Comparison of ENCODE assay signal across 1 cellular context in the genomic region with DNA sequence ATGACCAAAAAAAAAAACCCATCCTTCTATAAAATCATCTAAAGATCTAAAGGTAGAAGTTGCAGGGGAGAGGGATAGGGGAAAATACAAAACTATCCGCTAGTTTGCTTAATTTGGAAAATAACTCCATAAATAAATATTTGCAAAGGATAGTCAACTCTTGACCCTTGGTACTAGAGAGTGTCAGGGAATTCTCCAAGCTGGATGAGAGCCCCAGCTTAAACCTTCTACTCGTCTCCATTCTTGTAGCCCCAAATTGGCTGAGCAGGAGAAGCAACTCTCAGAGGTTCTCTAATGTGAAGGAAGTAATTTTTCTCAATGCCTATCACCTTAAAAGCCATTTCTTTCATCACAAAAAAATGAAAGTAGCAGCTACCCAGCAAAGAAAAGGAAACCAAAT.
TF ChIP-seq lines count a peak whose summit lies in the region.

No MANE protein-coding gene starts in this region.

TF ChIP-seq in HepG2, 621 proteins besides CTCF, POLR2A, EP300 and RAD21:
- TF ChIP-seq, protein P1, sequence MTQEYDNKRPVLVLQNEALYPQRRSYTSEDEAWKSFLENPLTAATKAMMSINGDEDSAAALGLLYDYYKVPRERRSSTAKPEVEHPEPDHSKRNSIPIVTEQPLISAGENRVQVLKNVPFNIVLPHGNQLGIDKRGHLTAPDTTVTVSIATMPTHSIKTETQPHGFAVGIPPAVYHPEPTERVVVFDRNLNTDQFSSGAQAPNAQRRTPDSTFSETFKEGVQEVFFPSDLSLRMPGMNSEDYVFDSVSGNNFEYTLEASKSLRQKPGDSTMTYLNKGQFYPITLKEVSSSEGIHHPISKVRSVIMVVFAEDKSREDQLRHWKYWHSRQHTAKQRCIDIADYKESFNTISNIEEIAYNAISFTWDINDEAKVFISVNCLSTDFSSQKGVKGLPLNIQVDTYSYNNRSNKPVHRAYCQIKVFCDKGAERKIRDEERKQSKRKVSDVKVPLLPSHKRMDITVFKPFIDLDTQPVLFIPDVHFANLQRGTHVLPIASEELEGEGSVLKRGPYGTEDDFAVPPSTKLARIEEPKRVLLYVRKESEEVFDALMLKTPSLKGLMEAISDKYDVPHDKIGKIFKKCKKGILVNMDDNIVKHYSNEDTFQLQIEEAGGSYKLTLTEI (CRISPR knock-in tag; conservative IDR thresholded peaks at IDR 0.05), result no peak
- no peak for TF ChIP-seq POLR2AphosphoS5 (IDR thresholded peaks at IDR 0.05; ENCODE audit: low read depth, low read length)
- TF ChIP-seq STAG1 (CRISPR knock-in tag; IDR thresholded peaks at IDR 0.05), result no peak
- TF ChIP-seq IKZF4 (CRISPR knock-in tag; IDR thresholded peaks at IDR 0.05; ENCODE audit: borderline replicate concordance, low read depth, not compliant biosample characterization), result no peak
- TF ChIP-seq RORA (CRISPR knock-in tag; IDR thresholded peaks at IDR 0.05), result no peak
- TF ChIP-seq CCAR2 (optimal IDR thresholded peaks at IDR 0.05; ENCODE audit: low read depth, low read length), result no peak
- TF ChIP-seq, protein P2, sequence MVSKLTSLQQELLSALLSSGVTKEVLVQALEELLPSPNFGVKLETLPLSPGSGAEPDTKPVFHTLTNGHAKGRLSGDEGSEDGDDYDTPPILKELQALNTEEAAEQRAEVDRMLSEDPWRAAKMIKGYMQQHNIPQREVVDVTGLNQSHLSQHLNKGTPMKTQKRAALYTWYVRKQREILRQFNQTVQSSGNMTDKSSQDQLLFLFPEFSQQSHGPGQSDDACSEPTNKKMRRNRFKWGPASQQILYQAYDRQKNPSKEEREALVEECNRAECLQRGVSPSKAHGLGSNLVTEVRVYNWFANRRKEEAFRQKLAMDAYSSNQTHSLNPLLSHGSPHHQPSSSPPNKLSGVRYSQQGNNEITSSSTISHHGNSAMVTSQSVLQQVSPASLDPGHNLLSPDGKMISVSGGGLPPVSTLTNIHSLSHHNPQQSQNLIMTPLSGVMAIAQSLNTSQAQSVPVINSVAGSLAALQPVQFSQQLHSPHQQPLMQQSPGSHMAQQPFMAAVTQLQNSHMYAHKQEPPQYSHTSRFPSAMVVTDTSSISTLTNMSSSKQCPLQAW (CRISPR knock-in tag; IDR thresholded peaks at IDR 0.05), result no peak
- no peak for TF ChIP-seq TRIM24 (CRISPR knock-in tag; IDR thresholded peaks at IDR 0.05)
- TF ChIP-seq RBM22 (optimal IDR thresholded peaks at IDR 0.05; ENCODE audit: low read length), result peak; percentile 66
- TF ChIP-seq RARA (CRISPR knock-in tag; IDR thresholded peaks at IDR 0.05), result peak; percentile 40; the same call in 1 of the 2 replicates
- TF ChIP-seq NFYC (CRISPR knock-in tag; IDR thresholded peaks at IDR 0.05), result no peak
- no peak for TF ChIP-seq ZNF772 (CRISPR knock-in tag; IDR thresholded peaks at IDR 0.05)
- no peak for TF ChIP-seq ZNF615 (CRISPR knock-in tag; IDR thresholded peaks at IDR 0.05; ENCODE audit: borderline replicate concordance)
- TF ChIP-seq, protein P3, sequence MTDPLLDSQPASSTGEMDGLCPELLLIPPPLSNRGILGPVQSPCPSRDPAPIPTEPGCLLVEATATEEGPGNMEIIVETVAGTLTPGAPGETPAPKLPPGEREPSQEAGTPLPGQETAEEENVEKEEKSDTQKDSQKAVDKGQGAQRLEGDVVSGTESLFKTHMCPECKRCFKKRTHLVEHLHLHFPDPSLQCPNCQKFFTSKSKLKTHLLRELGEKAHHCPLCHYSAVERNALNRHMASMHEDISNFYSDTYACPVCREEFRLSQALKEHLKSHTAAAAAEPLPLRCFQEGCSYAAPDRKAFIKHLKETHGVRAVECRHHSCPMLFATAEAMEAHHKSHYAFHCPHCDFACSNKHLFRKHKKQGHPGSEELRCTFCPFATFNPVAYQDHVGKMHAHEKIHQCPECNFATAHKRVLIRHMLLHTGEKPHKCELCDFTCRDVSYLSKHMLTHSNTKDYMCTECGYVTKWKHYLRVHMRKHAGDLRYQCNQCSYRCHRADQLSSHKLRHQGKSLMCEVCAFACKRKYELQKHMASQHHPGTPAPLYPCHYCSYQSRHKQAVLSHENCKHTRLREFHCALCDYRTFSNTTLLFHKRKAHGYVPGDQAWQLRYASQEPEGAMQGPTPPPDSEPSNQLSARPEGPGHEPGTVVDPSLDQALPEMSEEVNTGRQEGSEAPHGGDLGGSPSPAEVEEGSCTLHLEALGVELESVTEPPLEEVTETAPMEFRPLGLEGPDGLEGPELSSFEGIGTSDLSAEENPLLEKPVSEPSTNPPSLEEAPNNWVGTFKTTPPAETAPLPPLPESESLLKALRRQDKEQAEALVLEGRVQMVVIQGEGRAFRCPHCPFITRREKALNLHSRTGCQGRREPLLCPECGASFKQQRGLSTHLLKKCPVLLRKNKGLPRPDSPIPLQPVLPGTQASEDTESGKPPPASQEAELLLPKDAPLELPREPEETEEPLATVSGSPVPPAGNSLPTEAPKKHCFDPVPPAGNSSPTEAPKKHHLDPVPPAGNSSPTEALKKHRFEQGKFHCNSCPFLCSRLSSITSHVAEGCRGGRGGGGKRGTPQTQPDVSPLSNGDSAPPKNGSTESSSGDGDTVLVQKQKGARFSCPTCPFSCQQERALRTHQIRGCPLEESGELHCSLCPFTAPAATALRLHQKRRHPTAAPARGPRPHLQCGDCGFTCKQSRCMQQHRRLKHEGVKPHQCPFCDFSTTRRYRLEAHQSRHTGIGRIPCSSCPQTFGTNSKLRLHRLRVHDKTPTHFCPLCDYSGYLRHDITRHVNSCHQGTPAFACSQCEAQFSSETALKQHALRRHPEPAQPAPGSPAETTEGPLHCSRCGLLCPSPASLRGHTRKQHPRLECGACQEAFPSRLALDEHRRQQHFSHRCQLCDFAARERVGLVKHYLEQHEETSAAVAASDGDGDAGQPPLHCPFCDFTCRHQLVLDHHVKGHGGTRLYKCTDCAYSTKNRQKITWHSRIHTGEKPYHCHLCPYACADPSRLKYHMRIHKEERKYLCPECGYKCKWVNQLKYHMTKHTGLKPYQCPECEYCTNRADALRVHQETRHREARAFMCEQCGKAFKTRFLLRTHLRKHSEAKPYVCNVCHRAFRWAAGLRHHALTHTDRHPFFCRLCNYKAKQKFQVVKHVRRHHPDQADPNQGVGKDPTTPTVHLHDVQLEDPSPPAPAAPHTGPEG (CRISPR knock-in tag; IDR thresholded peaks at IDR 0.05), result no peak
- TF ChIP-seq ZNF101 (CRISPR knock-in tag; IDR thresholded peaks at IDR 0.05; ENCODE audit: borderline replicate concordance, low read depth), result no peak
- TF ChIP-seq, protein P4, sequence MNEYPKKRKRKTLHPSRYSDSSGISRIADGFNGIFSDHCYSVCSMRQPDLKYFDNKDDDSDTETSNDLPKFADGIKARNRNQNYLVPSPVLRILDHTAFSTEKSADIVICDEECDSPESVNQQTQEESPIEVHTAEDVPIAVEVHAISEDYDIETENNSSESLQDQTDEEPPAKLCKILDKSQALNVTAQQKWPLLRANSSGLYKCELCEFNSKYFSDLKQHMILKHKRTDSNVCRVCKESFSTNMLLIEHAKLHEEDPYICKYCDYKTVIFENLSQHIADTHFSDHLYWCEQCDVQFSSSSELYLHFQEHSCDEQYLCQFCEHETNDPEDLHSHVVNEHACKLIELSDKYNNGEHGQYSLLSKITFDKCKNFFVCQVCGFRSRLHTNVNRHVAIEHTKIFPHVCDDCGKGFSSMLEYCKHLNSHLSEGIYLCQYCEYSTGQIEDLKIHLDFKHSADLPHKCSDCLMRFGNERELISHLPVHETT (CRISPR knock-in tag; conservative IDR thresholded peaks at IDR 0.05), result no peak
- TF ChIP-seq AKAP8 (CRISPR knock-in tag; IDR thresholded peaks at IDR 0.05), result no peak
- no peak for TF ChIP-seq ZNF562 (CRISPR knock-in tag; IDR thresholded peaks at IDR 0.05; ENCODE audit: borderline replicate concordance)
- no peak for TF ChIP-seq MTF2 (CRISPR knock-in tag; IDR thresholded peaks at IDR 0.05; ENCODE audit: borderline replicate concordance)
- 0 out of 2 replicates have a peak, but pooled peaks have one; percentile 8 for TF ChIP-seq NR2F6 (IDR thresholded peaks at IDR 0.05)
- TF ChIP-seq NR2F6 (CRISPR knock-in tag; IDR thresholded peaks at IDR 0.05), result no peak
- no peak for TF ChIP-seq JUNB (CRISPR knock-in tag; IDR thresholded peaks at IDR 0.05; ENCODE audit: borderline replicate concordance)
- TF ChIP-seq CHCHD3 (CRISPR knock-in tag; IDR thresholded peaks at IDR 0.05), result no peak
- TF ChIP-seq ZFP41 (CRISPR knock-in tag; IDR thresholded peaks at IDR 0.05; ENCODE audit: borderline replicate concordance), result no peak
- TF ChIP-seq ZNF24 (IDR thresholded peaks at IDR 0.05), result no peak
- no peak for TF ChIP-seq TCF7 (IDR thresholded peaks at IDR 0.05; ENCODE audit: low read depth)
- no peak for TF ChIP-seq KMT2A (CRISPR knock-in tag; IDR thresholded peaks at IDR 0.05)
- no peak for TF ChIP-seq ZNF674 (CRISPR knock-in tag; IDR thresholded peaks at IDR 0.05; ENCODE audit: low read depth)
- TF ChIP-seq, protein P5, sequence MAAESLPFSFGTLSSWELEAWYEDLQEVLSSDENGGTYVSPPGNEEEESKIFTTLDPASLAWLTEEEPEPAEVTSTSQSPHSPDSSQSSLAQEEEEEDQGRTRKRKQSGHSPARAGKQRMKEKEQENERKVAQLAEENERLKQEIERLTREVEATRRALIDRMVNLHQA (CRISPR knock-in tag; IDR thresholded peaks at IDR 0.05), result no peak
- TF ChIP-seq ZNF543 (CRISPR knock-in tag; IDR thresholded peaks at IDR 0.05), result no peak
- no peak for TF ChIP-seq ZNF547 (CRISPR knock-in tag; IDR thresholded peaks at IDR 0.05)
- TF ChIP-seq MYC (CRISPR knock-in tag; IDR thresholded peaks at IDR 0.05; ENCODE audit: borderline replicate concordance), result no peak
- TF ChIP-seq BCL6 (CRISPR knock-in tag; IDR thresholded peaks at IDR 0.05), result 0 out of 2 replicates have a peak, but pooled peaks have one; percentile 33
- TF ChIP-seq ZSCAN25 (CRISPR knock-in tag; IDR thresholded peaks at IDR 0.05), result no peak
